ENCODE assay signal across 1 cellular context in genomic region chr2:101386599-101387150, GRCh38.
TF ChIP-seq lines count a peak whose summit lies in the region.

No MANE protein-coding gene starts in this region.

TF ChIP-seq in GM23338, 12 proteins besides CTCF, POLR2A, EP300 and RAD21 (continued from another document):
- TF ChIP-seq REST (IDR thresholded peaks at IDR 0.05; ENCODE audit: unreplicated experiment) = no peak
